In genomic region chr7:25743670-25744451, GRCh38 we compare ENCODE assay signal across 8 cellular contexts.
DNase-seq lines count a peak whose midpoint lies in the region; ATAC-seq and TF ChIP-seq lines count a peak whose summit lies in the region.
"Not testable (repeated sequence)": the region's sequence is repeated elsewhere in the genome, so short reads cannot be mapped to it uniquely, and the experiment has no call there.

No MANE protein-coding gene starts in this region.

- not testable (repeated sequence) for H3K4me2 ChIP-seq in trophoblast cell (ENCODE audit: low read length)

- H2BK12ac ChIP-seq in trophoblast cell (ENCODE audit: low read length) = peak overlapping the region; percentile 86

- H3K9ac ChIP-seq in trophoblast cell (ENCODE audit: low read length) = not testable (repeated sequence)

- not testable (repeated sequence) for H3K23ac ChIP-seq in trophoblast cell (ENCODE audit: low read length)

- 0 out of 2 replicates have a peak overlapping the region, but pooled peaks have one; percentile 10 for H3K27ac ChIP-seq in 22Rv1
- H3K27ac ChIP-seq in trophoblast cell (ENCODE audit: low read depth, low read length) = not testable (repeated sequence)

- not testable (repeated sequence) for H2AK5ac ChIP-seq in trophoblast cell (ENCODE audit: low read length)

- not testable (repeated sequence) for H3K27me3 ChIP-seq in trophoblast cell (ENCODE audit: insufficient read depth, low read length)

- peak overlapping the region; percentile 39 for H4K91ac ChIP-seq in trophoblast cell (ENCODE audit: low read depth, low read length)

- peak overlapping the region; percentile 45 for H4K8ac ChIP-seq in trophoblast cell (ENCODE audit: low read depth, low read length)

- H3K79me1 ChIP-seq in trophoblast cell (ENCODE audit: low read length) = not testable (repeated sequence)

- H3K79me2 ChIP-seq in trophoblast cell (ENCODE audit: control insufficient read depth, insufficient read depth, low read length, poor library complexity) = not testable (repeated sequence)

- not testable (repeated sequence) for H3K27me3 Mint-ChIP-seq in WTC11 (ENCODE audit: low read depth)

- H3K4me1 Mint-ChIP-seq in WTC11 = not testable (repeated sequence)

- TF ChIP-seq CTCF in 22Rv1 (IDR thresholded peaks at IDR 0.05); WTC11 (IDR thresholded peaks at IDR 0.05); epithelial cell of esophagus (IDR thresholded peaks at IDR 0.05; ENCODE audit: insufficient read depth, low read depth, low read length, missing control alignments): not testable (repeated sequence)

- not testable (repeated sequence) for H3K27ac Mint-ChIP-seq in WTC11

- peak overlapping the region; percentile 35 for H3K4ac ChIP-seq in trophoblast cell (ENCODE audit: low read depth, low read length)

- POLR2A ChIA-PET in HEK293T (lab: Yijun Ruan, JAX); WTC11 (lab: Charles Lee): not testable (repeated sequence)

- not testable (repeated sequence) for H4K12ac ChIP-seq in trophoblast cell (ENCODE audit: low read depth, low read length)

- H3K14ac ChIP-seq in trophoblast cell (ENCODE audit: low read length) = not testable (repeated sequence)

- H3K9me3 ChIP-seq in trophoblast cell (ENCODE audit: insufficient read depth, low read depth, low read length) = not testable (repeated sequence)

- CTCF ChIA-PET in HEK293T (lab: Yijun Ruan, JAX); WTC11 (lab: Charles Lee): not testable (repeated sequence)

- peak overlapping the region; percentile 72 for H2BK120ac ChIP-seq in trophoblast cell (ENCODE audit: insufficient read depth, low read length, poor library complexity)

- not testable (repeated sequence) for H2AFZ ChIP-seq in trophoblast cell (ENCODE audit: insufficient read depth, low read length, poor library complexity)

- 0 out of 2 replicates have a peak, but pooled peaks have one; percentile 32 for ATAC-seq in WTC11

- peak; percentile 75 for DNase-seq in DMS53 treated with DMSO at 0.1 percent for 48 hours (lab: John Stamatoyannopoulos, UW; ENCODE audit: unreplicated experiment)
- DNase-seq in HEK293T (ENCODE audit: extremely low spot score); trophoblast cell: not testable (repeated sequence)
- DNase-seq in NCI-H146 (lab: John Stamatoyannopoulos, UW) = peak; percentile 45
- peak; percentile 71 for DNase-seq in NCI-H748 (lab: John Stamatoyannopoulos, UW; ENCODE audit: unreplicated experiment)
- peak; percentile 44 for DNase-seq in WTC11 (ENCODE audit: low spot score)
- DNase-seq in epithelial cell of esophagus (ENCODE audit: low read depth) = peak; percentile 8

- not testable (repeated sequence) for H3K9me3 Mint-ChIP-seq in WTC11

- H2BK5ac ChIP-seq in trophoblast cell (ENCODE audit: low read depth, low read length, poor library complexity) = peak overlapping the region; percentile 26

- WGBS in trophoblast cell (ENCODE audit: extremely low coverage, insufficient coverage, insufficient read length) = no CpG with 5 or more reads among the region's 37 CpGs

- not testable (repeated sequence) for H3K36me3 Mint-ChIP-seq in WTC11

- not testable (repeated sequence) for H3K36me3 ChIP-seq in trophoblast cell (ENCODE audit: control insufficient read depth in 1 of 2, insufficient read depth in 2 of 2, low read length in 2 of 2)

- H3K18ac ChIP-seq in trophoblast cell (ENCODE audit: low read length) = peak overlapping the region; percentile 32

- not testable (repeated sequence) for H3K4me1 ChIP-seq in trophoblast cell (ENCODE audit: control insufficient read depth in 1 of 2, insufficient read depth in 2 of 2, low read length in 2 of 2)

- H3K4me3 Mint-ChIP-seq in WTC11 = peak overlapping the region; percentile 24; the same call in 1 of the 2 replicates

- H3K4me3 ChIP-seq in epithelial cell of esophagus (ENCODE audit: low read length); trophoblast cell (ENCODE audit: low read depth, low read length): not testable (repeated sequence)

TF ChIP-seq in HEK293T, 16 proteins besides CTCF, POLR2A, EP300 and RAD21:
- peak; percentile 25; the same call in 1 of the 2 replicates for TF ChIP-seq L3MBTL2 (conservative IDR thresholded peaks at IDR 0.05)
TF ChIP-seq in HEK293T: peak in this region for 1; not testable (repeated sequence) for 15.
